In genomic region chr15:92077353-92078080, GRCh38 we compare ENCODE assay signal across 1 cellular context.
A peak's percentile ranks its signal among the peaks of the same experiment; 100 is the strongest.
TF ChIP-seq lines count a peak whose summit lies in the region.

No MANE protein-coding gene starts in this region.

TF ChIP-seq in K562, 482 proteins besides CTCF, POLR2A, EP300 and RAD21 (continued from another document and continues in another):
- TF ChIP-seq MGA (IDR thresholded peaks at IDR 0.05) = peak; percentile 43; the same call in 1 of the 2 replicates
- TF ChIP-seq CTBP1 (IDR thresholded peaks at IDR 0.05; ENCODE audit: borderline replicate concordance) = no peak
- TF ChIP-seq POLR2H (tag; IDR thresholded peaks at IDR 0.05; ENCODE audit: low read depth) = no peak
- TF ChIP-seq ZNF311 (CRISPR knock-in tag; IDR thresholded peaks at IDR 0.05) = no peak
- peak; percentile 27; the same call in 1 of the 2 replicates for TF ChIP-seq ETV1 (tag; conservative IDR thresholded peaks at IDR 0.05; ENCODE audit: low read depth)
- peak; percentile 18 to 81 (median 68) for TF ChIP-seq YY1 (IDR thresholded peaks at IDR 0.05; ENCODE audit: borderline replicate concordance in 1 of 3, control insufficient read depth in 1 of 3, extremely low read depth in 1 of 3, insufficient read depth in 3 of 3, insufficient read length in 1 of 3, insufficient replicate concordance in 2 of 3, low read depth in 1 of 3, low read length in 2 of 3)
- 0 out of 2 replicates have a peak, but pooled peaks have one; percentile 9 for TF ChIP-seq TEAD4 (IDR thresholded peaks at IDR 0.05; ENCODE audit: low read length)
- no peak for TF ChIP-seq TEAD4 (CRISPR knock-in tag; IDR thresholded peaks at IDR 0.05; ENCODE audit: borderline replicate concordance)
- TF ChIP-seq STAG1 (CRISPR knock-in tag; IDR thresholded peaks at IDR 0.05; ENCODE audit: borderline replicate concordance) = peak; percentile 78; the same call in 1 of the 2 replicates
- no peak for TF ChIP-seq DPF2 (IDR thresholded peaks at IDR 0.05)
- no peak for TF ChIP-seq KLF6 (CRISPR knock-in tag; IDR thresholded peaks at IDR 0.05; ENCODE audit: borderline replicate concordance)
- TF ChIP-seq ZNF174 (CRISPR knock-in tag; IDR thresholded peaks at IDR 0.05) = no peak
- TF ChIP-seq DEAF1 (CRISPR knock-in tag; IDR thresholded peaks at IDR 0.05) = peak; percentile 66
- no peak for TF ChIP-seq ZNF274 (IDR thresholded peaks at IDR 0.05; ENCODE audit: borderline replicate concordance, low read depth, low read length)
- TF ChIP-seq ZNF143 (CRISPR knock-in tag; IDR thresholded peaks at IDR 0.05) = no peak
- peak; percentile 80 to 94 for TF ChIP-seq E2F6 (IDR thresholded peaks at IDR 0.05; ENCODE audit: borderline replicate concordance in 1 of 2, extremely low read depth in 1 of 2, insufficient read depth in 1 of 2, insufficient read length in 1 of 2, low read depth in 1 of 2, low read length in 1 of 2, poor library complexity in 1 of 2, severe bottlenecking in 1 of 2)
- TF ChIP-seq L3MBTL2 (IDR thresholded peaks at IDR 0.05) = peak; percentile 65; the same call in 1 of the 2 replicates
- peak; percentile 53; the same call in 1 of the 2 replicates for TF ChIP-seq RB1 (IDR thresholded peaks at IDR 0.05; ENCODE audit: low read depth)
- no peak for TF ChIP-seq HNRNPUL1 (IDR thresholded peaks at IDR 0.05; ENCODE audit: low read length)
- TF ChIP-seq, protein P1, sequence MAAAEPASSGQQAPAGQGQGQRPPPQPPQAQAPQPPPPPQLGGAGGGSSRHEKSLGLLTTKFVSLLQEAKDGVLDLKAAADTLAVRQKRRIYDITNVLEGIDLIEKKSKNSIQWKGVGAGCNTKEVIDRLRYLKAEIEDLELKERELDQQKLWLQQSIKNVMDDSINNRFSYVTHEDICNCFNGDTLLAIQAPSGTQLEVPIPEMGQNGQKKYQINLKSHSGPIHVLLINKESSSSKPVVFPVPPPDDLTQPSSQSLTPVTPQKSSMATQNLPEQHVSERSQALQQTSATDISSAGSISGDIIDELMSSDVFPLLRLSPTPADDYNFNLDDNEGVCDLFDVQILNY (CRISPR knock-in tag; IDR thresholded peaks at IDR 0.05) = no peak
- TF ChIP-seq HOXB6 (CRISPR knock-in tag; IDR thresholded peaks at IDR 0.05; ENCODE audit: borderline replicate concordance) = no peak
- no peak for TF ChIP-seq NFE2L1 (tag; IDR thresholded peaks at IDR 0.05; ENCODE audit: borderline replicate concordance, low read depth)
- TF ChIP-seq XRCC5 (IDR thresholded peaks at IDR 0.05; ENCODE audit: low read depth, low read length) = 0 out of 2 replicates have a peak, but pooled peaks have one; percentile 25
- TF ChIP-seq KHSRP (IDR thresholded peaks at IDR 0.05) = no peak
- no peak for TF ChIP-seq HDAC3 (IDR thresholded peaks at IDR 0.05; ENCODE audit: borderline replicate concordance, partially characterized antibody)
- 0 out of 2 replicates have a peak, but pooled peaks have one; percentile 5 for TF ChIP-seq SPI1 (IDR thresholded peaks at IDR 0.05; ENCODE audit: borderline replicate concordance, low read depth, low read length)
- no peak for TF ChIP-seq ZNF347 (CRISPR knock-in tag; IDR thresholded peaks at IDR 0.05; ENCODE audit: low read depth)
- no peak for TF ChIP-seq PYGO2 (tag; IDR thresholded peaks at IDR 0.05)
- TF ChIP-seq ZC3H8 (IDR thresholded peaks at IDR 0.05) = no peak
- no peak for TF ChIP-seq ADNP (tag; IDR thresholded peaks at IDR 0.05)
- TF ChIP-seq CBX3 (IDR thresholded peaks at IDR 0.05; ENCODE audit: borderline replicate concordance in 1 of 2, low read length in 2 of 2) = no peak
- TF ChIP-seq, protein P2, sequence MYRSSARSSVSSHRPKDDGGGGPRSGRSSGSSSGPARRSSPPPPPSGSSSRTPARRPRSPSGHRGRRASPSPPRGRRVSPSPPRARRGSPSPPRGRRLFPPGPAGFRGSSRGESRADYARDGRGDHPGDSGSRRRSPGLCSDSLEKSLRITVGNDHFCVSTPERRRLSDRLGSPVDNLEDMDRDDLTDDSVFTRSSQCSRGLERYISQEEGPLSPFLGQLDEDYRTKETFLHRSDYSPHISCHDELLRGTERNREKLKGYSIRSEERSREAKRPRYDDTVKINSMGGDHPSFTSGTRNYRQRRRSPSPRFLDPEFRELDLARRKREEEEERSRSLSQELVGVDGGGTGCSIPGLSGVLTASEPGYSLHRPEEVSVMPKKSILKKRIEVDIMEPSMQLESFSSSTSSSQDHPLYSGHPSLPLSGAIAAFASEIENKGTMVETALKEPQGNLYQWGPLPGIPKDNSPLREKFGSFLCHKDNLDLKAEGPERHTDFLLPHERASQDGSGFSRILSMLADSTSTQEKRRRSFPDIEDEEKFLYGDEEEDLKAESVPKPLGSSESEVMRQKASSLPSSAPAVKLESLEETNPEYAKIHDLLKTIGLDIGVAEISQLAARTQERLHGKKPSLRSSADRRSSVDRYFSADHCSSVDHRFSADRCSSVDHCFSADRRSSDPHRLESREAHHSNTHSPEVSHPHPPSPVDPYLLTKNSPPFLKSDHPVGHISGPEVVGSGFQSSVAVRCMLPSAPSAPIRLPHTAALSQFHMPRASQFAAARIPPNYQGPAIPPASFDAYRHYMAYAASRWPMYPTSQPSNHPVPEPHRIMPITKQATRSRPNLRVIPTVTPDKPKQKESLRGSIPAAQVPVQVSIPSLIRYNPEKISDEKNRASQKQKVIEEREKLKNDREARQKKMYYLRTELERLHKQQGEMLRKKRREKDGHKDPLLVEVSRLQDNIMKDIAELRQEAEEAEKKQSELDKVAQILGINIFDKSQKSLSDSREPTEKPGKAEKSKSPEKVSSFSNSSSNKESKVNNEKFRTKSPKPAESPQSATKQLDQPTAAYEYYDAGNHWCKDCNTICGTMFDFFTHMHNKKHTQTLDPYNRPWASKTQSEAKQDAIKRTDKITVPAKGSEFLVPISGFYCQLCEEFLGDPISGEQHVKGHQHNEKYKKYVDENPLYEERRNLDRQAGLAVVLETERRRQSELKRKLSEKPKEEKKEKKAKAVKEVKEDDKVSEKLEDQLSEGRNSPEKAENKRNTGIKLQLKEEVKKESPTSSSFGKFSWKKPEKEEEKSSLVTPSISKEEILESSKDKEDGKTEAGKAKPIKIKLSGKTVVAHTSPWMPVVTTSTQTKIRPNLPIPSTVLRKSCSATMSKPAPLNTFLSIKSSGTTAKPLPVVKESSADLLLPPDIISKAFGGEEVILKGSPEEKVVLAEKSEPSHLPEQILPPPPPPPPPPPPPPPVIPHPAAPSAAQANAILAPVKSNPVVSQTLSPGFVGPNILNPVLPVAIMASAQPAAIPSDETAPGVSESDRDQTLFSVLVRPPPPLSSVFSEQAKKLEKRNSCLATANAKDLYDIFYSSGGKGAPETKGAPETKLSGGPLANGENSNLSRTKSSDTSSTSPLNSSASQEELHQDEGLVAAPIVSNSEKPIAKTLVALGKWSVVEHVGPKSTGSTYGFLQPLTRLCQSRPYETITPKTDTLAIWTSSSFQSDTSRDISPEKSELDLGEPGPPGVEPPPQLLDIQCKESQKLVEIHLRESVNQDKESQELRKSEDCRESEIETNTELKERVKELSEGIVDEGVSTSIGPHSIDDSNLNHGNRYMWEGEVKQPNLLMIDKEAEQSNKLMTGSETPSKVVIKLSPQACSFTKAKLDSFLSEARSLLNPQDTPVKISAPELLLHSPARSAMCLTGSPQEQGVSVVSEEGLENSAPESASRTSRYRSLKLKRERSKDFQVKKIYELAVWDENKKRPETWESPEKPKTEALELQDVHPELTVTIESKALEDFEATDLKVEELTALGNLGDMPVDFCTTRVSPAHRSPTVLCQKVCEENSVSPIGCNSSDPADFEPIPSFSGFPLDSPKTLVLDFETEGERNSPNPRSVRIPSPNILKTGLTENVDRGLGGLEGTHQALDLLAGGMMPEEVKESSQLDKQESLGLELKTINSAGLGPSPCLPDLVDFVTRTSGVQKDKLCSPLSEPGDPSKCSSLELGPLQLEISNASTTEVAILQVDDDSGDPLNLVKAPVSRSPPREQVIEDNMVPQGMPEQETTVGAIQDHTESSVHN (IDR thresholded peaks at IDR 0.05; ENCODE audit: borderline replicate concordance in 1 of 2, low read depth in 1 of 2) = no peak
- TF ChIP-seq ZNF165 (CRISPR knock-in tag; IDR thresholded peaks at IDR 0.05; ENCODE audit: borderline replicate concordance) = no peak
- no peak for TF ChIP-seq PTBP1 (IDR thresholded peaks at IDR 0.05; ENCODE audit: low read depth, low read length)
- TF ChIP-seq ZNF197 (CRISPR knock-in tag; IDR thresholded peaks at IDR 0.05; ENCODE audit: low read depth) = no peak
- TF ChIP-seq KAT8 (IDR thresholded peaks at IDR 0.05; ENCODE audit: low read depth) = no peak
- TF ChIP-seq MYC (IDR thresholded peaks at IDR 0.05; ENCODE audit: low read depth, low read length) = 0 out of 2 replicates have a peak, but pooled peaks have one; percentile 40
- TF ChIP-seq MYC (CRISPR knock-in tag; IDR thresholded peaks at IDR 0.05; ENCODE audit: borderline replicate concordance, low read depth) = no peak
- TF ChIP-seq CHD4 (IDR thresholded peaks at IDR 0.05; ENCODE audit: insufficient read depth, insufficient replicate concordance, low read depth, low read length, poor library complexity, severe bottlenecking) = no peak
